8 cellular contexts compared by ENCODE assay signal in the genomic region with DNA sequence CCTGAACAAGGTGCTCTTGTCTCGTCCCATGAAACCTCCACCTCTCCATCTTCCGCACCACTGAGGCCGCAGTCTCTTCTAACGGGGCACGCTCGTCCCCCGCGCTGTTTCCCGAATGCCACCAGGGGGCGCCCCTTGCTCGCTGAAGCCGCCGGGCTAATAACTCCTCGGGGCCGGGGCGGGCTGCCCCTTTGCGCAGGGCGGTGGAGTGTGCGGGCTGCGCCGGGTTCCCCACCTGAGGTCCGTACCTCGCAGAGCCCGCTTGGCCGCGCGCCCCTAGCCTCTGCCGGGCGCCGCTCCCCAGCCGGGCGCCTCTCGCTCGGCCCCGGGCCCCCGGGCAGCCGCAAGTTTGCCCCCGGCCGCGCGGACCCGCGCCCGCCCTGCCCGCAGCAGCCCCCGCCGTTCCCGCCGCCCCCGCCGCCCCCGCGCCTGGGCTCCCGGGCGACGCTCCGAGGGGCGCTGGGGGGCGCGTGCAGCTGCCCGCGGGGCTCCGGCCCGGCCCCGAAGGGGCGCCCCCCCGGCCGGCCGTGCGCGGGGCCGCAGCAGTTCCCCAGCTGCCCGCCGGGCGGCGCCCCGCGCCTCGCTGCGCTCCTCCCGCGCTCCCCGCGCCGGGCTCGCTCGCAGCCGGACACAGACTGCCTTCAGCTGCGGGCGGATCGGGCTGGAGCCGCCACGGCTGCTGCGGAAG. TPM values are rescaled to one million over a fixed set of nuclear protein-coding genes. Genes with fewer than 3 reads are reported as not detected.
DNase-seq lines count a peak whose midpoint lies in the region; TF ChIP-seq lines count a peak whose summit lies in the region.

A gene with protein sequence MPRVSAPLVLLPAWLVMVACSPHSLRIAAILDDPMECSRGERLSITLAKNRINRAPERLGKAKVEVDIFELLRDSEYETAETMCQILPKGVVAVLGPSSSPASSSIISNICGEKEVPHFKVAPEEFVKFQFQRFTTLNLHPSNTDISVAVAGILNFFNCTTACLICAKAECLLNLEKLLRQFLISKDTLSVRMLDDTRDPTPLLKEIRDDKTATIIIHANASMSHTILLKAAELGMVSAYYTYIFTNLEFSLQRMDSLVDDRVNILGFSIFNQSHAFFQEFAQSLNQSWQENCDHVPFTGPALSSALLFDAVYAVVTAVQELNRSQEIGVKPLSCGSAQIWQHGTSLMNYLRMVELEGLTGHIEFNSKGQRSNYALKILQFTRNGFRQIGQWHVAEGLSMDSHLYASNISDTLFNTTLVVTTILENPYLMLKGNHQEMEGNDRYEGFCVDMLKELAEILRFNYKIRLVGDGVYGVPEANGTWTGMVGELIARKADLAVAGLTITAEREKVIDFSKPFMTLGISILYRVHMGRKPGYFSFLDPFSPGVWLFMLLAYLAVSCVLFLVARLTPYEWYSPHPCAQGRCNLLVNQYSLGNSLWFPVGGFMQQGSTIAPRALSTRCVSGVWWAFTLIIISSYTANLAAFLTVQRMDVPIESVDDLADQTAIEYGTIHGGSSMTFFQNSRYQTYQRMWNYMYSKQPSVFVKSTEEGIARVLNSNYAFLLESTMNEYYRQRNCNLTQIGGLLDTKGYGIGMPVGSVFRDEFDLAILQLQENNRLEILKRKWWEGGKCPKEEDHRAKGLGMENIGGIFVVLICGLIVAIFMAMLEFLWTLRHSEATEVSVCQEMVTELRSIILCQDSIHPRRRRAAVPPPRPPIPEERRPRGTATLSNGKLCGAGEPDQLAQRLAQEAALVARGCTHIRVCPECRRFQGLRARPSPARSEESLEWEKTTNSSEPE (plus strand): TSS at position 633 of the 688 bp plus-strand sequence. CDS start 148,571 bp downstream, outside the sequence.

- no peaks in the 10 kb centered on the region for H3K4me1 ChIP-seq in parathyroid adenoma
- H3K4me1 ChIP-seq in tibial artery = peaks cover 0 to 12% (median 5%) of the 10 kb centered on the region in 4 donors

- H3K36me3 ChIP-seq in H7 (replicated peaks; ENCODE audit: control insufficient read depth, insufficient read depth, low read length) (no peaks in the 10 kb centered on the region), SK-N-MC (ENCODE audit: insufficient read depth, low read length) (no peaks in the 10 kb centered on the region), parathyroid adenoma (ENCODE audit: control insufficient read depth, insufficient read depth, low read length) (no peaks in the 10 kb centered on the region), tibial artery (no peaks in the 10 kb centered on the region)

- peaks cover 8% of the 10 kb centered on the region for H3K27me3 ChIP-seq in H7 (ENCODE audit: control insufficient read depth, insufficient read depth, low read length)
- H3K27me3 ChIP-seq in parathyroid adenoma (ENCODE audit: control insufficient read depth, insufficient read depth, low read length) = no peaks in the 10 kb centered on the region
- peaks cover 0 to 72% of the 10 kb centered on the region in 2 donors for H3K27me3 ChIP-seq in tibial artery

- no peak within 1 kb of the TSS for H3K27ac Mint-ChIP-seq in activated naive CD4-positive, alpha-beta T cell treated with anti-CD3 and anti-CD28 coated beads for 36 hours

- peak within 1 kb of the TSS; percentile 35 for H3K4me2 ChIP-seq in parathyroid adenoma (ENCODE audit: low read length)

- H2AFZ ChIP-seq in parathyroid adenoma = no peak within 1 kb of the TSS

- H3K36me3 Mint-ChIP-seq in activated naive CD4-positive, alpha-beta T cell treated with anti-CD3 and anti-CD28 coated beads for 36 hours (ENCODE audit: low read depth) = no peaks in the 10 kb centered on the region

- CTCF ChIA-PET in activated naive CD4-positive, alpha-beta T cell treated with anti-CD3 and anti-CD28 coated beads for 36 hours (lab: Charles Lee) = interaction anchor here (0.8 to 1.7 kb wide), 10 partner anchors 14 to 440 kb away, joined by 3 to 5 read pairs (median 3); no protein-coding TSS in a partner anchor

- H3K9me3 Mint-ChIP-seq in activated naive CD4-positive, alpha-beta T cell treated with anti-CD3 and anti-CD28 coated beads for 36 hours = no peaks in the 10 kb centered on the region

- H3K4me1 Mint-ChIP-seq in activated naive CD4-positive, alpha-beta T cell treated with anti-CD3 and anti-CD28 coated beads for 36 hours (ENCODE audit: low read depth) = peaks cover 2% of the 10 kb centered on the region

- H3K27me3 Mint-ChIP-seq in activated naive CD4-positive, alpha-beta T cell treated with anti-CD3 and anti-CD28 coated beads for 36 hours (ENCODE audit: low read depth) = peaks cover 66% of the 10 kb centered on the region

- DNase-seq in EL = peak; percentile 72
- peak; percentile 98 for DNase-seq in H7
- DNase-seq in M059J (ENCODE audit: low read depth) = peak; percentile 73
- DNase-seq in SK-N-MC (ENCODE audit: low read depth, low spot score) = no peak
- DNase-seq in activated naive CD4-positive, alpha-beta T cell treated with anti-CD3 and anti-CD28 coated beads for 36 hours = peak; percentile 87
- peak; percentile 81 to 97 (median 92) for DNase-seq in head of caudate nucleus
- peak; percentile 77 to 82 for DNase-seq in tibial artery

- H3K27ac ChIP-seq in SK-N-MC = no peak within 1 kb of the TSS
- no peak within 1 kb of the TSS for H3K27ac ChIP-seq in parathyroid adenoma
- no peak within 1 kb of the TSS for H3K27ac ChIP-seq in tibial artery

- peak within 1 kb of the TSS; percentile 16 for H3K4me3 Mint-ChIP-seq in activated naive CD4-positive, alpha-beta T cell treated with anti-CD3 and anti-CD28 coated beads for 36 hours

- H3K4me3 ChIP-seq in H7 (ENCODE audit: insufficient read depth, low read depth, low read length) = peak within 1 kb of the TSS; percentile 43
- peak within 1 kb of the TSS; percentile 57 for H3K4me3 ChIP-seq in SK-N-MC
- no peak within 1 kb of the TSS for H3K4me3 ChIP-seq in parathyroid adenoma (ENCODE audit: low read depth, low read length)
- peak within 1 kb of the TSS; percentile 39 to 48 for H3K4me3 ChIP-seq in tibial artery

- TF ChIP-seq CTCF in parathyroid adenoma (IDR thresholded peaks at IDR 0.05) (peak; percentile 76), tibial artery (IDR thresholded peaks at IDR 0.05) (peak; percentile 94 to 95)

- H3K79me2 ChIP-seq in parathyroid adenoma = no peaks in the 10 kb centered on the region

- H3K9ac ChIP-seq in SK-N-MC (ENCODE audit: insufficient read length) (no peak within 1 kb of the TSS), parathyroid adenoma (no peak within 1 kb of the TSS)

- H3K9me3 ChIP-seq in SK-N-MC (ENCODE audit: low read depth, low read length) (no peaks in the 10 kb centered on the region), parathyroid adenoma (ENCODE audit: control insufficient read depth, low read length) (no peaks in the 10 kb centered on the region), tibial artery (no peaks in the 10 kb centered on the region)

- intact Hi-C loops in activated naive CD4-positive, alpha-beta T cell treated with anti-CD3 and anti-CD28 coated beads for 36 hours (cut with micrococcal nuclease) = loop anchor here (1.0 to 2.0 kb wide), 7 partner anchors 174 to 683 kb away; no protein-coding TSS in a partner anchor
- intact Hi-C loops in head of caudate nucleus (cut with DNase I) (loop anchor here (2.0 to 5.0 kb wide), 6 partner anchors 51 to 601 kb away; a partner anchor contains a TSS), tibial artery (cut with DNase I; ENCODE audit: low total_unique reads) (loop anchor here (5.0 to 10.0 kb wide), 3 partner anchors 171 to 684 kb away; no protein-coding TSS in a partner anchor)

RNA-seq across cellular contexts. Expression of the gene that starts here (rescaled TPM):
- total RNA-seq in H7 (2014; rRNA removed; shearing (Covaris generic)) = 1.0 TPM in 2 replicates
- 0.07 TPM in 1 of 2 replicates, not detected in the other for total RNA-seq in M059J (2014; rRNA removed; shearing (Covaris generic))
- total RNA-seq in activated naive CD4-positive, alpha-beta T cell treated with anti-CD3 and anti-CD28 coated beads for 36 hours = not detected

Comparison
In these comparisons a context has a peak if more than half of its experiments do, and no peak if none do; other contexts are left out.
1. Peak in DNase-seq in M059J; RNA of the gene not detected or under 1 TPM.
2. Peak in DNase-seq in activated naive CD4-positive, alpha-beta T cell treated with anti-CD3 and anti-CD28 coated beads for 36 hours; RNA of the gene not detected or under 1 TPM.